25 cellular contexts compared by ENCODE assay signal in genomic region chr12:105626653-105627052, GRCh38.
DNase-seq lines count a peak whose midpoint lies in the region; ATAC-seq, FAIRE-seq and TF ChIP-seq lines count a peak whose summit lies in the region.
"Had no signal": no experiment of that assay in that cellular context is flagged by ENCODE, and none has a peak within 500 bp of the region (broad histone marks: within the 10 kb centered on the region; RNA-seq: fewer than 3 reads in every experiment).

No MANE protein-coding gene starts in this region.

- no peak overlapping the region for H3K56ac ChIP-seq in mesendoderm (ENCODE audit: low read length)

- H2AK5ac ChIP-seq in mesendoderm (ENCODE audit: low read length) = no peak overlapping the region

- no peak overlapping the region for H2BK5ac ChIP-seq in mesendoderm (ENCODE audit: low read length)

- no peaks in the 10 kb centered on the region for H3K79me2 ChIP-seq in mesendoderm (ENCODE audit: control insufficient read depth, insufficient read depth, low read length)

- FAIRE-seq in RCC 7860 (lab: Jason Lieb, UNC) = peak; percentile 23
- FAIRE-seq: A549, GM12878, GM12892, GM18507 had no signal

- no peak for ATAC-seq in HG03095 (IDR thresholded peaks at IDR 0.05; ENCODE audit: unreplicated experiment)
- ATAC-seq: A549, GM12878 had no signal

- no peak overlapping the region for H3K4me2 ChIP-seq in mesendoderm (ENCODE audit: low read length)
- H3K4me2 ChIP-seq: A549, BLaER1 had no signal

- no peak overlapping the region for H3K18ac ChIP-seq in mesendoderm (ENCODE audit: low read length)

- H3K4me3 ChIP-seq in mesendoderm (ENCODE audit: low read length) = no peak overlapping the region
- H3K4me3 ChIP-seq: A549, BLaER1, GM12878 had no signal

- H3K4me1 ChIP-seq in mesendoderm (ENCODE audit: control insufficient read depth, low read depth, low read length) = no peaks in the 10 kb centered on the region
- H3K4me1 ChIP-seq: A549, BE2C, BLaER1 had no signal

- peak overlapping the region; percentile 78 for H3K27ac ChIP-seq in mesendoderm (ENCODE audit: low read depth, low read length)
- H3K27ac ChIP-seq: 22Rv1, A549, BLaER1 had no signal

- no CpG with 5 or more reads among the region's 3 CpGs for WGBS in mesendoderm (ENCODE audit: extremely low coverage, insufficient coverage, low lambda C conversion rate)

- H3K23ac ChIP-seq in mesendoderm (ENCODE audit: low read length) = no peak overlapping the region

- peak overlapping the region; percentile 54 for H2BK120ac ChIP-seq in mesendoderm (ENCODE audit: low read depth, low read length)

- no peak overlapping the region for H3K4ac ChIP-seq in mesendoderm (ENCODE audit: low read depth, low read length)

- H3K9ac ChIP-seq in mesendoderm (ENCODE audit: low read length) = no peak overlapping the region
- H3K9ac ChIP-seq: BLaER1 had no signal

- no peak overlapping the region for H4K8ac ChIP-seq in mesendoderm (ENCODE audit: low read depth, low read length)

- DNase-seq in RCC 7860 (ENCODE audit: low spot score) (no peak), mesendoderm (no peak), NCI-H510A treated with DMSO at 0.1 percent for 48 hours (lab: John Stamatoyannopoulos, UW) (no peak), occipital lobe (lab: John Stamatoyannopoulos, UW) (no peak)
- DNase-seq: BE2C; C1 segment of cervical spinal cord; CD4-positive, alpha-beta memory T cell; CD4-positive, CD25-positive, alpha-beta regulatory T cell; CD8-positive, alpha-beta memory T cell; COR-L47; DMS 273 treated with DMSO at 0.1 percent for 48 hours; DMS153; DMS53; DMS79; DND-41; EL; GDM1 had no signal

- no peak overlapping the region for H4K5ac ChIP-seq in mesendoderm (ENCODE audit: low read length)

- no peaks in the 10 kb centered on the region for H3K27me3 ChIP-seq in mesendoderm (ENCODE audit: insufficient read depth, low read length, poor library complexity)
- H3K27me3 ChIP-seq: BE2C, BLaER1 had no signal

- no peaks in the 10 kb centered on the region for H3K79me1 ChIP-seq in mesendoderm (ENCODE audit: low read length)

- peak; percentile 67; the same call in 1 of the 2 replicates for TF ChIP-seq EP300 in Ishikawa (IDR thresholded peaks at IDR 0.05; ENCODE audit: borderline replicate concordance)

- no peak overlapping the region for H2BK15ac ChIP-seq in mesendoderm (replicated peaks; ENCODE audit: low read depth)

- peak; percentile 2; the same call in 1 of the 2 replicates for TF ChIP-seq RAD21 in Ishikawa (IDR thresholded peaks at IDR 0.05; ENCODE audit: low read depth)

- H3K36me3 ChIP-seq in mesendoderm (ENCODE audit: control insufficient read depth, insufficient read depth, low read length) = no peaks in the 10 kb centered on the region
- H3K36me3 ChIP-seq: BE2C, BLaER1 had no signal

TF ChIP-seq in Ishikawa, 13 proteins besides CTCF, POLR2A, EP300 and RAD21:
- TF ChIP-seq TCF12 (IDR thresholded peaks at IDR 0.05; ENCODE audit: low read depth) (peak; percentile 52), TAF1 (IDR thresholded peaks at IDR 0.05; ENCODE audit: low read depth) (no peak), ZBTB7A (IDR thresholded peaks at IDR 0.05; ENCODE audit: low read depth) (no peak), FOXM1 (IDR thresholded peaks at IDR 0.05; ENCODE audit: borderline replicate concordance, low read depth) (peak; percentile 29; the same call in 1 of the 2 replicates), YY1 (IDR thresholded peaks at IDR 0.05; ENCODE audit: low read depth) (no peak), NFIC (IDR thresholded peaks at IDR 0.05) (peak; percentile 57)
- TF ChIP-seq, protein P1, sequence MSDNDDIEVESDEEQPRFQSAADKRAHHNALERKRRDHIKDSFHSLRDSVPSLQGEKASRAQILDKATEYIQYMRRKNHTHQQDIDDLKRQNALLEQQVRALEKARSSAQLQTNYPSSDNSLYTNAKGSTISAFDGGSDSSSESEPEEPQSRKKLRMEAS (IDR thresholded peaks at IDR 0.05) = peak; percentile 73
